Comparison of ENCODE assay signal across 17 cellular contexts in the genomic region with DNA sequence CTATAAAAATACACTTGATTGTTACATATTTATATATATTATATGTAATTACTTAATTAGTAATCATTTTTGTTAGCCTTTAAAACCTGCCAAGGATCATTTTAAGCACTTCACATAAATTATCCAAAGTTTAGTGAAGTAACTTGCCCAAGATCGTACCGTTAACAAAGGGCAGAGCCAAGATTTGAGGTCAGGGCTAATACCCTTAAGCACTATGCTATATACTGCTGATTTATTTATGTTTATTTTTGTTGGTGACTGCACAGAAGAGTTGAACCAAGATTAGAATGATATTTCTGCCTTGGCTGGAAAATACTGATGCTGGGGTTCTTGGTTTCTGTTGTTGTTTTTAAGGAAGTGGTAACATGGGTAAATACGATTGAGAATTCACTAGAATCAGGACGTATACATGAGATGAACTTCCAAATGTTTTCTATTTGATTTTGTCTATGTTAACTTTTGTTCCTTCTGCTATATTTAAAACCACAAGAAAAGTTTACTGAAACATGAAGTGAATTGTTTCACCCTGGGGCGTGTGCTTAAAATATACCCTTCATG. TPM values are rescaled to one million over a fixed set of nuclear protein-coding genes. Genes with fewer than 3 reads are reported as not detected.
DNase-seq lines count a peak whose midpoint lies in the region; ATAC-seq and TF ChIP-seq lines count a peak whose summit lies in the region.
"Had no signal": no experiment of that assay in that cellular context is flagged by ENCODE, and none has a peak within 500 bp of the region (broad histone marks: within the 10 kb centered on the region; RNA-seq: fewer than 3 reads in every experiment).

No MANE protein-coding gene starts in this region.

- H3K9me3 ChIP-seq in BLaER1 (no peaks in the 10 kb centered on the region), T-helper 17 cell (ENCODE audit: control insufficient read depth, low read length, poor library complexity, severe bottlenecking) (no peaks in the 10 kb centered on the region), lower lobe of right lung (no peaks in the 10 kb centered on the region)
- H3K9me3 ChIP-seq: colonic mucosa, esophagus squamous epithelium had no signal

- H3K4me1 Mint-ChIP-seq in CD14-positive monocyte, result peaks cover 65% of the 10 kb centered on the region
- H3K4me1 Mint-ChIP-seq in T-helper 17 cell, result peaks cover 56% of the 10 kb centered on the region

- peaks cover 15% of the 10 kb centered on the region; the same call in 1 of the 2 replicates for H4K20me1 ChIP-seq in BLaER1

- TF ChIP-seq CTCF in CD14-positive monocyte (IDR thresholded peaks at IDR 0.05) (no peak), lower lobe of right lung (IDR thresholded peaks at IDR 0.05) (no peak)

- H3K27me3 ChIP-seq in BLaER1, result no peaks in the 10 kb centered on the region
- no peaks in the 10 kb centered on the region for H3K27me3 ChIP-seq in lower lobe of right lung (ENCODE audit: low read depth)
- H3K27me3 ChIP-seq: colonic mucosa, esophagus squamous epithelium had no signal

- H3K36me3 Mint-ChIP-seq in CD14-positive monocyte (peaks cover 18 to 24% of the 10 kb centered on the region in 2 donors), T-helper 17 cell (ENCODE audit: low read depth) (peaks cover 5% of the 10 kb centered on the region)

- H3K4me3 ChIP-seq in BLaER1 (no peak overlapping the region), lower lobe of right lung (no peak overlapping the region)
- H3K4me3 ChIP-seq: colonic mucosa, esophagus squamous epithelium had no signal

- H3K27ac Mint-ChIP-seq in CD14-positive monocyte (peak overlapping the region; percentile 46 to 92 (median 79)), T-helper 17 cell (peak overlapping the region; percentile 73)

- no peak overlapping the region; the same call in 1 of the 2 replicates for H3K27ac ChIP-seq in BLaER1
- H3K27ac ChIP-seq in lower lobe of right lung, result peak overlapping the region; percentile 44
- H3K27ac ChIP-seq: colonic mucosa, esophagus squamous epithelium had no signal

- H3K9me3 Mint-ChIP-seq in CD14-positive monocyte, result no peaks in the 10 kb centered on the region
- H3K9me3 Mint-ChIP-seq: neural crest cell had no signal

- H3K9ac ChIP-seq in BLaER1, result no peak overlapping the region

- H3K4me1 ChIP-seq in BLaER1, result peaks cover 59% of the 10 kb centered on the region
- peaks cover 33% of the 10 kb centered on the region for H3K4me1 ChIP-seq in lower lobe of right lung
- H3K4me1 ChIP-seq: colonic mucosa had no signal

- H3K4me2 ChIP-seq in BLaER1, result peak overlapping the region; percentile 46

- intact Hi-C loops in CD14-positive monocyte (cut with micrococcal nuclease), result no loop called here
- intact Hi-C loops in lower lobe of right lung (cut with DNase I), result no loop called here

- H3K4me3 Mint-ChIP-seq in CD14-positive monocyte, result peak overlapping the region; percentile 45 to 82
- H3K4me3 Mint-ChIP-seq in T-helper 17 cell, result peak overlapping the region; percentile 81
- H3K4me3 Mint-ChIP-seq: neural crest cell had no signal

- DNase-seq in CD14-positive monocyte (ENCODE audit: low spot score), result no peak
- DNase-seq in T-helper 17 cell, result no peak
- DNase-seq in lower lobe of right lung, result no peak
- DNase-seq in foreskin melanocyte, result no peak
- no peak for DNase-seq in NCI-H524 (lab: John Stamatoyannopoulos, UW)
- DNase-seq: activated CD4-positive, alpha-beta T cell treated with anti-CD3 and anti-CD28 coated beads for 4 hours; activated naive CD4-positive, alpha-beta T cell; colonic mucosa; esophagus squamous epithelium; NCI-H1417 treated with DMSO at 0.1 percent for 48 hours; NCI-H446 treated with DMSO at 0.1 percent for 48 hours; stimulated activated naive CD4-positive, alpha-beta T cell treated with Interleukin-2 at 50 U/mL for 16 hours had no signal

- no peak for ATAC-seq in T-helper 17 cell
- no peak for ATAC-seq in lower lobe of right lung
- ATAC-seq in HG03460 (IDR thresholded peaks at IDR 0.05; ENCODE audit: unreplicated experiment), result no peak
- ATAC-seq: left lobe of liver, sciatic nerve had no signal

- peaks cover 0 to 1% (median 0%) of the 10 kb centered on the region in 3 donors for H3K27me3 Mint-ChIP-seq in CD14-positive monocyte (ENCODE audit: low read depth in 3 of 3)
- no peaks in the 10 kb centered on the region for H3K27me3 Mint-ChIP-seq in T-helper 17 cell

- no peaks in the 10 kb centered on the region for H3K36me3 ChIP-seq in BLaER1
- no peaks in the 10 kb centered on the region for H3K36me3 ChIP-seq in lower lobe of right lung
- H3K36me3 ChIP-seq: colonic mucosa, esophagus squamous epithelium had no signal

RNA-seq across cellular contexts. Expression of a gene that starts 9.3 kb away (rescaled TPM):
- polyA plus RNA-seq in CD14-positive monocyte, result 100 to 1,000 TPM; 111 to 126 TPM
- total RNA-seq in T-helper 17 cell (100 to 1,000 TPM; 343 to 351 TPM), lower lobe of right lung (94.6 TPM)
